In genomic region chrX:106898462-106898861, GRCh38 we compare ENCODE assay signal across 9 cellular contexts. TPM values are rescaled to one million over a fixed set of nuclear protein-coding genes. Genes with fewer than 3 reads are reported as not detected.
DNase-seq lines count a peak whose midpoint lies in the region; ATAC-seq and TF ChIP-seq lines count a peak whose summit lies in the region.
"Had no signal": no experiment of that assay in that cellular context is flagged by ENCODE, and none has a peak within 500 bp of the region (broad histone marks: within the 10 kb centered on the region; RNA-seq: fewer than 3 reads in every experiment).

No MANE protein-coding gene starts in this region.

- in situ Hi-C loops in Caki2 (cut with HindIII; ENCODE audit: low pct_unique_long_range_greater_than_20kb, low sequenced_read_pairs): no loop called here

- peak; percentile 32 to 49 (median 34) for TF ChIP-seq CTCF in nephron (IDR thresholded peaks at IDR 0.05; ENCODE audit: unreplicated experiment in 3 of 3)

- H3K9me3 Mint-ChIP-seq in nephron: peaks cover 2% of the 10 kb centered on the region

- H3K4me3 Mint-ChIP-seq in nephron: no peak overlapping the region

- H3K4me1 Mint-ChIP-seq in nephron: peaks cover 17% of the 10 kb centered on the region

- peak; percentile 68 for ATAC-seq in GM18520 (IDR thresholded peaks at IDR 0.05; ENCODE audit: unreplicated experiment)
- peak; percentile 56 for ATAC-seq in HG03097 (IDR thresholded peaks at IDR 0.05; ENCODE audit: low FRiP score, unreplicated experiment)
- no peak for ATAC-seq in GM21381 (IDR thresholded peaks at IDR 0.05; ENCODE audit: unreplicated experiment)

- H3K27ac Mint-ChIP-seq in nephron: peak overlapping the region; percentile 21 to 65 (median 53)

- DNase-seq in Caki2 (ENCODE audit: low read depth): peak; percentile 59
- peak; percentile 65 for DNase-seq in NCI-H69 (lab: John Stamatoyannopoulos, UW)
- peak; percentile 75 for DNase-seq in dermis blood vessel endothelial cell
- DNase-seq in stimulated activated CD4-positive, alpha-beta T cell treated with anti-CD3 and anti-CD28 coated beads, Interleukin-4, amount 100 ng/mL, for 24 hours: no peak

- no peaks in the 10 kb centered on the region for H3K36me3 Mint-ChIP-seq in nephron (ENCODE audit: low read depth)

- peaks cover 6% of the 10 kb centered on the region for H3K27me3 Mint-ChIP-seq in nephron (ENCODE audit: low read depth)

RNA-seq across cellular contexts. Expression of gene RIPPLY1, which starts 4.7 kb away (rescaled TPM):
- total RNA-seq in Caki2 (2014; rRNA removed; shearing (Covaris generic); ENCODE audit: low replicate concordance): not detected in 2 replicates
- total RNA-seq in dermis blood vessel endothelial cell: not detected in 2 replicates
- total RNA-seq: T-helper 2 cell treated with Interferon-gamma antibody and Interleukin-4, amounts not matched to agents 100 ng/mL and 5 ng/mL, for 36 hours had no signal

RNA-seq across cellular contexts. Expression of gene CLDN2, which starts 21.7 kb away (rescaled TPM):
- 23.0 and 26.3 TPM in 2 replicates for total RNA-seq in Caki2 (2014; rRNA removed; shearing (Covaris generic); ENCODE audit: low replicate concordance)
- 0.09 and 0.17 TPM in 2 replicates for total RNA-seq in dermis blood vessel endothelial cell
- total RNA-seq: T-helper 2 cell treated with Interferon-gamma antibody and Interleukin-4, amounts not matched to agents 100 ng/mL and 5 ng/mL, for 36 hours had no signal

Comparison
In these comparisons a context has a peak if more than half of its experiments do, and no peak if none do; other contexts are left out.
1. RNA of gene CLDN2, which starts 21.7 kb away (total RNA-seq): 23.0 to 26.3 TPM in Caki2; 0.09 to 0.17 TPM in dermis blood vessel endothelial cell; every median in the first group is over 10 times any median in the second.